In genomic region chr17:1773000-1773714, GRCh38 we compare ENCODE assay signal across 8 cellular contexts. TPM values are rescaled to one million over a fixed set of nuclear protein-coding genes. Genes with fewer than 3 reads are reported as not detected.
A peak's percentile ranks its signal among the peaks of the same experiment; 100 is the strongest.
DNase-seq lines count a peak whose midpoint lies in the region; ATAC-seq and TF ChIP-seq lines count a peak whose summit lies in the region.
"Not testable (repeated sequence)": the region's sequence is repeated elsewhere in the genome, so short reads cannot be mapped to it uniquely, and the experiment has no call there.

No MANE protein-coding gene starts in this region.

- POLR2A ChIA-PET in T-cell (lab: Charles Lee) = not testable (repeated sequence)

- DNase-seq in EH (ENCODE audit: low read depth) = peak; percentile 26
- DNase-seq in T-cell; adipocyte (ENCODE audit: low read depth); naive B cell; upper lobe of right lung: not testable (repeated sequence)
- DNase-seq in right atrium auricular region (ENCODE audit: low spot score) = peak; percentile 75

- not testable (repeated sequence) for H3K4me3 Mint-ChIP-seq in T-cell
- H3K4me3 Mint-ChIP-seq in naive B cell = peak overlapping the region in 1 of 8 donors; percentile 18

- not testable (repeated sequence) for H3K27me3 ChIP-seq in adipocyte (replicated peaks; ENCODE audit: control insufficient read depth, insufficient read depth, low read length); right atrium auricular region; upper lobe of right lung

- intact Hi-C loops in upper lobe of right lung (cut with DNase I) = not testable (repeated sequence)

- H3K36me3 Mint-ChIP-seq in T-cell = peaks cover 14% of the 10 kb centered on the region
- H3K36me3 Mint-ChIP-seq in naive B cell = not testable (repeated sequence)

- not testable (repeated sequence) for H3K27me3 Mint-ChIP-seq in T-cell, naive B cell

- peaks cover 11 to 22% (median 19%) of the 10 kb centered on the region in 3 donors for H3K4me1 Mint-ChIP-seq in T-cell
- H3K4me1 Mint-ChIP-seq in naive B cell = peaks cover 15 to 45% (median 22%) of the 10 kb centered on the region in 3 donors

- H3K27ac Mint-ChIP-seq in T-cell = peak overlapping the region; percentile 65 to 86
- peak overlapping the region in 5 of 6 donors; percentile 26 to 86 (median 78) for H3K27ac Mint-ChIP-seq in naive B cell

- peak overlapping the region; percentile 69 for H3K9ac ChIP-seq in adipocyte (ENCODE audit: low read length)

- H3K36me3 ChIP-seq in adipocyte (ENCODE audit: control insufficient read depth, insufficient read depth, low read length, severe bottlenecking) (peaks cover 91% of the 10 kb centered on the region), right atrium auricular region (peaks cover 25% of the 10 kb centered on the region), upper lobe of right lung (peaks cover 20% of the 10 kb centered on the region)

- H3K9me3 Mint-ChIP-seq in T-cell, naive B cell: not testable (repeated sequence)

- CTCF ChIA-PET in T-cell (lab: Charles Lee) = not testable (repeated sequence)

- not testable (repeated sequence) for ATAC-seq in T-cell (replicated peaks in 1 of 4); naive B cell (ENCODE audit: low read depth in 2 of 2); upper lobe of right lung
- peak; percentile 10 for ATAC-seq in esophagus mucosa

- not testable (repeated sequence) for H3K4me3 ChIP-seq in adipocyte (ENCODE audit: low read length); right atrium auricular region; upper lobe of right lung
- peak overlapping the region in 2 of 7 experiments; percentile 17 for H3K4me3 ChIP-seq in skin epidermis

- H3K4me1 ChIP-seq in adipocyte (ENCODE audit: control insufficient read depth, insufficient read depth, low read length) (peaks cover 35% of the 10 kb centered on the region), right atrium auricular region (peaks cover 0 to 15% of the 10 kb centered on the region in 2 donors), upper lobe of right lung (peaks cover 10% of the 10 kb centered on the region)

- TF ChIP-seq CTCF in right atrium auricular region (IDR thresholded peaks at IDR 0.05); upper lobe of right lung (IDR thresholded peaks at IDR 0.05): not testable (repeated sequence)

- H3K9me3 ChIP-seq in adipocyte (ENCODE audit: control insufficient read depth, low read length); right atrium auricular region; upper lobe of right lung: not testable (repeated sequence)

- peak overlapping the region; percentile 43 for H3K27ac ChIP-seq in right atrium auricular region
- peak overlapping the region in 18 of 21 experiments; percentile 14 to 73 (median 52) for H3K27ac ChIP-seq in skin epidermis
- H3K27ac ChIP-seq in upper lobe of right lung = peak overlapping the region; percentile 9

RNA-seq across cellular contexts. Expression of gene SERPINF1, which starts 11.3 kb away (rescaled TPM):
- total RNA-seq in T-cell (1 to 10 TPM in 4 of 5 donors, under 1 TPM in 1; 0.68 to 8.9 (median 4.4) TPM), esophagus mucosa (28.4 TPM), right atrium auricular region (100 to 1,000 TPM; 348 to 498 TPM), upper lobe of right lung (119 TPM)
- 10 to 100 TPM in 1 of 6 donors, 1 to 10 TPM in 5; 1.3 to 15.3 (median 5.4) TPM for polyA plus RNA-seq in naive B cell (ENCODE audit: low read depth in 6 of 6)

RNA-seq across cellular contexts. Expression of gene SERPINF2, which starts 30.5 kb away (rescaled TPM):
- total RNA-seq in T-cell (1 to 10 TPM in 4 of 5 donors, under 1 TPM in 1; 0.86 to 2.9 (median 1.4) TPM), esophagus mucosa (2.7 TPM), right atrium auricular region (1 to 10 TPM; 1.0 to 1.5 TPM), upper lobe of right lung (21.6 TPM)
- polyA plus RNA-seq in naive B cell (ENCODE audit: low read depth in 6 of 6) = under 1 TPM in 3 of 6 donors, not detected in 3; 0.25 to 0.59 (median 0.40) TPM

RNA-seq across cellular contexts. Expression of gene WDR81, which starts 48.7 kb away (rescaled TPM):
- total RNA-seq in T-cell (10 to 100 TPM; 41.4 to 76.0 (median 63.1) TPM), esophagus mucosa (10.2 TPM), right atrium auricular region (10 to 100 TPM; 10.9 to 17.9 TPM), upper lobe of right lung (43.9 TPM)
- 10 to 100 TPM in 3 of 6 donors, 1 to 10 TPM in 3; 2.1 to 19.1 (median 9.9) TPM for polyA plus RNA-seq in naive B cell (ENCODE audit: low read depth in 6 of 6)

RNA-seq across cellular contexts. Expression of gene SMYD4, which starts 56.5 kb away (rescaled TPM):
- total RNA-seq in T-cell = 10 to 100 TPM; 24.4 to 42.7 (median 38.5) TPM
- 5.7 TPM for total RNA-seq in esophagus mucosa
- total RNA-seq in right atrium auricular region = 1 to 10 TPM; 6.2 to 7.1 TPM
- 10 to 100 TPM in 2 of 6 donors, 1 to 10 TPM in 4; 4.0 to 15.8 (median 7.7) TPM for polyA plus RNA-seq in naive B cell (ENCODE audit: low read depth in 6 of 6)
- 17.8 TPM for total RNA-seq in upper lobe of right lung

RNA-seq across cellular contexts. Expression of gene RPA1, which starts 56.6 kb away (rescaled TPM):
- total RNA-seq in T-cell (100 to 1,000 TPM in 3 of 5 donors, 10 to 100 TPM in 2; 78.9 to 124 (median 107) TPM), esophagus mucosa (87.5 TPM), right atrium auricular region (10 to 100 TPM; 20.9 to 26.9 TPM), upper lobe of right lung (56.7 TPM)
- 10 to 100 TPM; 45.1 to 56.0 (median 50.5) TPM for polyA plus RNA-seq in naive B cell (ENCODE audit: low read depth in 6 of 6)
